In genomic region chr4:98601719-98602118, GRCh38 we compare ENCODE assay signal across 11 cellular contexts. TPM values are rescaled to one million over a fixed set of nuclear protein-coding genes. Genes with fewer than 3 reads are reported as not detected.
DNase-seq lines count a peak whose midpoint lies in the region; ATAC-seq and TF ChIP-seq lines count a peak whose summit lies in the region.
"Had no signal": no experiment of that assay in that cellular context is flagged by ENCODE, and none has a peak within 500 bp of the region (broad histone marks: within the 10 kb centered on the region; RNA-seq: fewer than 3 reads in every experiment).

No MANE protein-coding gene starts in this region.

- H3K36me3 ChIP-seq in Karpas-422 (ENCODE audit: insufficient read depth, low read length) = no peaks in the 10 kb centered on the region
- no peaks in the 10 kb centered on the region for H3K36me3 ChIP-seq in thyroid gland
- H3K36me3 ChIP-seq: tibial artery had no signal

- WGBS in thyroid gland, 2 donors = 93% methylated on average over 3 of the region's 3 CpGs

- intact Hi-C loops in posterior vena cava (cut with DNase I) = no loop called here
- intact Hi-C loops in thyroid gland (cut with DNase I) = no loop called here

- H3K27me3 ChIP-seq in Karpas-422 (ENCODE audit: low read length) (no peaks in the 10 kb centered on the region), thyroid gland (no peaks in the 10 kb centered on the region)
- H3K27me3 ChIP-seq: tibial artery had no signal

- H4K20me1 ChIP-seq in Karpas-422 (ENCODE audit: insufficient read depth, low read depth, low read length) = no peaks in the 10 kb centered on the region

- H3K4me2 ChIP-seq in Karpas-422 (ENCODE audit: low read depth, low read length, poor library complexity, severe bottlenecking) = no peak overlapping the region

- H3K27ac ChIP-seq in Karpas-422 (ENCODE audit: low read length) (no peak overlapping the region), thyroid gland (no peak overlapping the region)
- H3K27ac ChIP-seq: tibial artery had no signal

- peak; percentile 58 for ATAC-seq in GM19397 (IDR thresholded peaks at IDR 0.05; ENCODE audit: unreplicated experiment)
- ATAC-seq in HG03175 (IDR thresholded peaks at IDR 0.05; ENCODE audit: unreplicated experiment) = peak; percentile 68
- no peak for ATAC-seq in left lobe of liver

- no peak for TF ChIP-seq CTCF in thyroid gland (IDR thresholded peaks at IDR 0.05)

- DNase-seq in activated naive CD4-positive, alpha-beta T cell treated with anti-CD3 and anti-CD28 coated beads, Interleukin-2, amount 50 U/mL, for 16 hours = peak; percentile 22
- peak; percentile 44 for DNase-seq in stimulated activated CD4-positive, alpha-beta T cell treated with anti-CD3 and anti-CD28 coated beads, Interleukin-1b, Interleukin-23, amount 100 ng/mL, for 48 hours
- DNase-seq in Karpas-422 (no peak), left lobe of liver (ENCODE audit: low spot score) (no peak), posterior vena cava (ENCODE audit: low spot score) (no peak), thyroid gland (no peak)
- DNase-seq: retina, Right ventricle myocardium superior, tibial artery had no signal

- H3K9me2 ChIP-seq in Karpas-422 (replicated peaks; ENCODE audit: insufficient read depth, low read length) = no peaks in the 10 kb centered on the region

- H2AFZ ChIP-seq in Karpas-422 (ENCODE audit: low read length) = no peak overlapping the region

- no peaks in the 10 kb centered on the region for H3K4me1 ChIP-seq in Karpas-422 (ENCODE audit: low read length)
- H3K4me1 ChIP-seq in thyroid gland = peaks cover 0 to 12% of the 10 kb centered on the region in 2 donors
- H3K4me1 ChIP-seq: tibial artery had no signal

- H3K79me2 ChIP-seq in Karpas-422 (ENCODE audit: low read length) = no peaks in the 10 kb centered on the region

- TF ChIP-seq POLR2A in thyroid gland (IDR thresholded peaks at IDR 0.05) = no peak

- no peak overlapping the region for H3K9ac ChIP-seq in Karpas-422 (ENCODE audit: low read length)

- H3K4me3 ChIP-seq in Karpas-422 (ENCODE audit: low read length) (no peak overlapping the region), thyroid gland (replicated peaks in 1 of 3) (no peak overlapping the region)
- H3K4me3 ChIP-seq: tibial artery had no signal

- H3K9me3 ChIP-seq in Karpas-422 (ENCODE audit: low read length) (peaks cover 5% of the 10 kb centered on the region; the same call in 1 of the 2 replicates), thyroid gland (no peaks in the 10 kb centered on the region)

RNA-seq across cellular contexts. Expression of gene TSPAN5, which starts 56.7 kb away (rescaled TPM):
- total RNA-seq in Karpas-422 (2014; rRNA removed; shearing (Covaris generic); ENCODE audit: low replicate concordance) = 0.15 and 0.18 TPM in 2 replicates
- total RNA-seq in left lobe of liver (0.43 TPM), posterior vena cava (1 to 10 TPM; 3.5 to 5.3 TPM), thyroid gland (10 to 100 TPM; 26.4 to 48.0 (median 29.1) TPM)

Comparison
In these comparisons a context has a peak if more than half of its experiments do, and no peak if none do; other contexts are left out.
1. DNase-seq: peak in activated naive CD4-positive, alpha-beta T cell treated with anti-CD3 and anti-CD28 coated beads, Interleukin-2, amount 50 U/mL, for 16 hours (single experiment) and stimulated activated CD4-positive, alpha-beta T cell treated with anti-CD3 and anti-CD28 coated beads, Interleukin-1b, Interleukin-23, amount 100 ng/mL, for 48 hours (single experiment); none in Karpas-422 (single experiment), left lobe of liver (single experiment), posterior vena cava (single experiment) and thyroid gland (0 of 2).
2. RNA of gene TSPAN5, which starts 56.7 kb away (total RNA-seq): 26.4 to 48.0 TPM in thyroid gland; 3.5 to 5.3 TPM in posterior vena cava, 0.43 TPM in left lobe of liver (single experiment) and 0.15 to 0.18 TPM in Karpas-422; every median in the first group is over 4 times any median in the second.